In genomic region chrY:2893466-2893865, GRCh38 we compare ENCODE assay signal across 27 cellular contexts. TPM values are rescaled to one million over a fixed set of nuclear protein-coding genes. Genes with fewer than 3 reads are reported as not detected.
"Had no signal": no experiment of that assay in that cellular context is flagged by ENCODE, and none has a peak within 500 bp of the region (broad histone marks: within the 10 kb centered on the region; RNA-seq: fewer than 3 reads in every experiment).

No MANE protein-coding gene starts in this region.

- H3K27me3 ChIP-seq: MG63 had no signal

- H3K36me3 ChIP-seq: MG63 had no signal

- H3K27ac ChIP-seq: SK-N-MC, VCaP had no signal

- DNase-seq: activated CD4-positive, alpha-beta memory T cell treated with anti-CD3 and anti-CD28 coated beads for 36 hours; activated CD4-positive, alpha-beta T cell treated with anti-CD3 and anti-CD28 coated beads, Interleukin-2, amount 10 ng/mL, durations not matched to agents 7 days and 5 days; activated CD4-positive, CD25-positive, alpha-beta regulatory T cell; activated CD8-positive, alpha-beta memory T cell treated with anti-CD3 and anti-CD28 coated beads for 24 hours; activated effector memory CD4-positive, alpha-beta T cell treated with anti-CD3 and anti-CD28 coated beads, Interleukin-2, amount 50 U/mL, for 16 hours; activated naive CD4-positive, alpha-beta T cell treated with Interleukin-2 at 50 U/mL for 16 hours; activated naive CD8-positive, alpha-beta T cell treated with anti-CD3 and anti-CD28 coated beads, Interleukin-2, amount 50 U/mL, for 24 hours; activated T-cell treated with anti-CD3 and anti-CD28 coated beads, Interleukin-2, amount 50 U/mL, for 4 hours; amygdala; MG63; NCI-H1092 treated with DMSO at 0.1 percent for 48 hours; NCI-H1417 treated with DMSO at 0.1 percent for 48 hours; NCI-H1694; NCI-H2029 treated with DMSO at 0.1 percent for 48 hours; NCI-H345; NCI-H510A; NCI-H526 treated with DMSO at 0.1 percent for 48 hours; NCI-H82; RPMI8226; T-cell; T-helper 2 cell; T1000 had no signal

- H3K4me3 ChIP-seq: MG63, SK-N-MC had no signal

- FAIRE-seq: astrocyte had no signal

RNA-seq across cellular contexts. Expression of gene ZFY, which starts 41.7 kb away (rescaled TPM):
- total RNA-seq: cardiac septum, chondrocyte had no signal

RNA-seq across cellular contexts. Expression of gene RPS4Y1, which starts 52.1 kb away (rescaled TPM):
- total RNA-seq: cardiac septum, chondrocyte had no signal
